Comparison of ENCODE assay signal across 5 cellular contexts in the genomic region with DNA sequence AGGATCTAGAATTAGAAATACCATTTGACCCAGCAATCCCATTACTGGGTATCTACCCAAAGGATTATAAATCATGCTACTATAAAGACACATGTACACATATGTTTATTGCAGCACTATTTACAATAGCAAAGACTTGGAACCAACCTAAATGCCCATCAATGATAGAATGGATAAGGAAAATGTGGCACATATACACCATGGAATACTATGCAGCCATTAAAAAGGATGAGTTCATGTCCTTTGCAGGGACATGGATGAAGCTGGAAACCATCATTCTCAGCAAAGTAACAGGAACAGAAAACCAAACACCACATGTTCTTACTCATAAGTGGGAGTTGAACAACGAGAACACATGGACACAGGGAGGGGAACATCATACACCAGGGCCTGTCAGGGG. TPM values are rescaled to one million over a fixed set of nuclear protein-coding genes. Genes with fewer than 3 reads are reported as not detected.
A peak's percentile ranks its signal among the peaks of the same experiment; 100 is the strongest.
DNase-seq lines count a peak whose midpoint lies in the region; ATAC-seq, FAIRE-seq and TF ChIP-seq lines count a peak whose summit lies in the region.
"Not testable (repeated sequence)": the region's sequence is repeated elsewhere in the genome, so short reads cannot be mapped to it uniquely, and the experiment has no call there.
"Had no signal": no experiment of that assay in that cellular context is flagged by ENCODE, and none has a peak within 500 bp of the region (broad histone marks: within the 10 kb centered on the region; RNA-seq: fewer than 3 reads in every experiment).

No MANE protein-coding gene starts in this region.

- H3K27ac ChIP-seq in HEK293 (ENCODE audit: extremely low read depth, low read depth, low read length); K562 (ENCODE audit: extremely low read depth, low read depth, low read length): not testable (repeated sequence)

- WGBS in K562 (ENCODE audit: insufficient coverage, low coverage, missing lambda C conversion rate): 31% methylated on average over 1 of the region's 1 CpG

- POLR2A ChIA-PET in HEK293 (lab: Yijun Ruan, JAX): not testable (repeated sequence)
- POLR2A ChIA-PET in K562 (lab: Yijun Ruan, JAX): interaction anchor here (3.3 kb wide), 1 partner anchor 10 kb away, joined by 10 read pairs; no protein-coding TSS in a partner anchor

- not testable (repeated sequence) for H3K9ac ChIP-seq in K562 (ENCODE audit: insufficient read depth in 1 of 2, low read depth in 2 of 2, low read length in 2 of 2)

- not testable (repeated sequence) for TF ChIP-seq CTCF in HEK293 (tag by site-specific recombination; IDR thresholded peaks at IDR 0.05); K562 (IDR thresholded peaks at IDR 0.05 in 2 of 3, conservative IDR thresholded peaks at IDR 0.05 in 1 of 3; ENCODE audit: insufficient read depth in 2 of 3, low read depth in 1 of 3, low read length in 3 of 3)

- peaks cover 3 to 23% (median 9%) of the 10 kb centered on the region in 3 donors for H3K36me3 Mint-ChIP-seq in immature natural killer cell

- peaks cover 56 to 89% of the 10 kb centered on the region in 2 donors for H3K4me1 Mint-ChIP-seq in immature natural killer cell

- H3K9me1 ChIP-seq in K562 (ENCODE audit: control insufficient read depth, insufficient read depth, low read length): not testable (repeated sequence)

- in situ Hi-C loops in K562 (cut with MboI): not testable (repeated sequence)

- TF ChIP-seq RAD21 in K562 (CRISPR knock-in tag; conservative IDR thresholded peaks at IDR 0.05 in 1 of 2, IDR thresholded peaks at IDR 0.05 in 1 of 2): not testable (repeated sequence)

- not testable (repeated sequence) for H2AFZ ChIP-seq in K562 (ENCODE audit: low read depth, low read length)

- not testable (repeated sequence) for H3K4me1 ChIP-seq in HEK293 (ENCODE audit: control insufficient read depth, insufficient read depth, low read length); K562 (replicated peaks in 1 of 2; ENCODE audit: control insufficient read depth in 2 of 2, insufficient read depth in 2 of 2, low read length in 2 of 2)

- DNase-seq in K562 (ENCODE audit: extremely low read depth in 1 of 4, low spot score in 3 of 4); immature natural killer cell: not testable (repeated sequence)

- H4K20me1 ChIP-seq in K562 (replicated peaks; ENCODE audit: control insufficient read depth, insufficient read depth, low read length): not testable (repeated sequence)

- not testable (repeated sequence) for H3K4me2 ChIP-seq in K562 (ENCODE audit: insufficient read depth, low read length)

- H3K27ac Mint-ChIP-seq in immature natural killer cell: peak overlapping the region in 4 of 6 donors; percentile 43 to 75 (median 70)

- not testable (repeated sequence) for H3K4me3 Mint-ChIP-seq in immature natural killer cell

- not testable (repeated sequence) for H3K27me3 ChIP-seq in K562 (ENCODE audit: control insufficient read depth in 2 of 2, insufficient read depth in 2 of 2, low read length in 2 of 2)

- not testable (repeated sequence) for H3K9me3 Mint-ChIP-seq in immature natural killer cell

- not testable (repeated sequence) for H3K9me3 ChIP-seq in HEK293 (ENCODE audit: control insufficient read depth, insufficient read depth, low read depth, low read length); K562 (replicated peaks; ENCODE audit: control insufficient read depth, insufficient read depth, low read depth, low read length)

- BruUV-seq in K562 (replicated peaks; lab: Mats Ljungman, UMichigan): not testable (repeated sequence)

- H3K4me3 ChIP-seq in HEK293 (ENCODE audit: low read depth, low read length); K562: not testable (repeated sequence)

- intact Hi-C loops in K562 (cut with micrococcal nuclease): not testable (repeated sequence)

- TF ChIP-seq POLR2A in K562 (conservative IDR thresholded peaks at IDR 0.05): not testable (repeated sequence)

- not testable (repeated sequence) for ATAC-seq in K562

- not testable (repeated sequence) for H3K79me2 ChIP-seq in K562 (ENCODE audit: control insufficient read depth, insufficient read depth, low read length)

- H3K27me3 Mint-ChIP-seq in immature natural killer cell (ENCODE audit: low read depth in 3 of 3): not testable (repeated sequence)

- CTCF ChIA-PET in HEK293 (lab: Yijun Ruan, JAX); K562 (lab: Yijun Ruan, JAX; ENCODE audit: low intra/inter-chr PET ratio): not testable (repeated sequence)

- not testable (repeated sequence) for H3K36me3 ChIP-seq in HEK293 (ENCODE audit: control insufficient read depth in 2 of 2, insufficient read depth in 1 of 2, low read length in 2 of 2); K562 (ENCODE audit: control insufficient read depth, insufficient read depth, low read length)

- not testable (repeated sequence) for FAIRE-seq in K562 (lab: Jason Lieb, UNC)

- not testable (repeated sequence) for TF ChIP-seq EP300 in K562 (IDR thresholded peaks at IDR 0.05; ENCODE audit: low read length)

TF ChIP-seq in HEK293, 187 proteins besides CTCF, POLR2A, EP300 and RAD21:
- peak; percentile 65 for TF ChIP-seq ZNF146 (tag by site-specific recombination; IDR thresholded peaks at IDR 0.05)

TF ChIP-seq in K562, 482 proteins besides CTCF, POLR2A, EP300 and RAD21:
- TF ChIP-seq BCOR (IDR thresholded peaks at IDR 0.05) (peak; percentile 46; the same call in 1 of the 2 replicates), ZNF146 (CRISPR knock-in tag; IDR thresholded peaks at IDR 0.05; ENCODE audit: unreplicated experiment) (peak; percentile 95)
TF ChIP-seq in K562: peak in this region for 2; not testable (repeated sequence) for 480.

RNA-seq across cellular contexts. Expression of gene FYB1, which starts 15.1 kb away (rescaled TPM):
- total RNA-seq in K562 (2011; cell fraction: chromatin; rRNA removed; ENCODE audit: low replicate concordance): 2.9 and 14.8 TPM in 2 replicates
- total RNA-seq in K562 (2011; cell fraction: nucleolus; rRNA removed): 0.67 and 2.2 TPM in 2 replicates
- total RNA-seq in K562 (2011; cell fraction: nucleoplasm; rRNA removed): 5.6 and 6.0 TPM in 2 replicates
- total RNA-seq in K562 (2014; rRNA removed) (6.7 TPM in 2 replicates), K562 (2014; rRNA removed; fragmentation: Illumina TruSeq; extraction: Trizol) (15.6 and 16.5 TPM in 2 replicates), K562 (2015; rRNA removed; fragmentation: Illumina TruSeq; extraction: Trizol) (28.1 and 31.5 TPM in 2 replicates), K562 (2021) (17.4 and 22.5 TPM in 2 replicates)
- polyA plus RNA-seq in K562 (2011; rRNA removed) (4.7 and 25.4 TPM in 2 replicates), K562 (2014; fragmentation: Illumina TruSeq; extraction: Trizol) (13.7 and 18.4 TPM in 2 replicates), K562 (2014; fragmentation: Nextera tagmentation; extraction: Ambion mirVana) (1 to 10 TPM; 9.4 to 9.7 TPM), K562 (2014; rRNA removed) (7.4 and 8.0 TPM in 2 replicates), immature natural killer cell (100 to 1,000 TPM in 1 of 3 donors, 10 to 100 TPM in 2; 50.6 to 205 (median 80.2) TPM)
- polyA plus RNA-seq in K562 (2011; cell fraction: cytosol; rRNA removed): 0.85 and 9.2 TPM in 2 replicates
- polyA plus RNA-seq in K562 (2011; cell fraction: nucleus; rRNA removed): 5.6 and 40.9 TPM in 2 replicates
- 20.9 and 22.7 TPM in 2 replicates for polyA plus RNA-seq in K562 (2012)
- polyA minus RNA-seq in K562 (2011; rRNA and poly(A)+ RNA removed): 4.0 and 45.3 TPM in 2 replicates
- polyA minus RNA-seq in K562 (2011; cell fraction: cytosol; rRNA and poly(A)+ RNA removed): 2.4 and 15.2 TPM in 2 replicates
- 5.4 and 62.8 TPM in 2 replicates for polyA minus RNA-seq in K562 (2011; cell fraction: nucleus; rRNA and poly(A)+ RNA removed)
- total RNA-seq: A673, Daoy had no signal
